ENCODE assay signal across 10 cellular contexts in the genomic region with DNA sequence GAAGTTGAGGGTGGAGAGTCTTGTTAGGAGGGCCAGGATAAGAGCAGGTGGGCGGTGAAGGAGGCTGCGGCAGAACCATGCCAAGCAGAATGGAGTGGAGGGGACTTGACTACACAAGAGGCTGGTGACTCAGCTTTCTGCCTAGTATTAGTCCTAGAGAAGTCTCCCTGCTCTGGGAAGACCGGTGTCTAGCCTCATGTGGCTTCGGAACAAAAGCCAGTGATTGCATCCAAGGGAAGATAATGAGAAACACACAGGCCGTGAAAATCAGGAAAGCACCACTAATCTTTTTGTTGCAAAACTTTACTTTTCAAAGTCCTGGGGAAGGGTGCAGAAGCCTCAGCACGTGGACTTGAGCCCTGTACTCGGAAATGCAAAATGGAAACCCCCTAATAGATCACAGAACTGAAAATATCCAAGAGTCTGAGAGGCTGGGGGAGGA. TPM values are rescaled to one million over a fixed set of nuclear protein-coding genes. Genes with fewer than 3 reads are reported as not detected.
DNase-seq lines count a peak whose midpoint lies in the region; ATAC-seq, FAIRE-seq and TF ChIP-seq lines count a peak whose summit lies in the region.
"Had no signal": no experiment of that assay in that cellular context is flagged by ENCODE, and none has a peak within 500 bp of the region (broad histone marks: within the 10 kb centered on the region; RNA-seq: fewer than 3 reads in every experiment).

No MANE protein-coding gene starts in this region.

- peak overlapping the region; percentile 28 for H3K4me3 ChIP-seq in BE2C (ENCODE audit: low read depth, low read length)
- no peak overlapping the region for H3K4me3 ChIP-seq in H1 (ENCODE audit: extremely low read depth in 1 of 4, insufficient read depth in 2 of 4, low read depth in 3 of 4, low read length in 4 of 4)
- H3K4me3 ChIP-seq in mucosa of descending colon, result no peak overlapping the region
- no peak overlapping the region for H3K4me3 ChIP-seq in coronary artery

- H3K4me1 Mint-ChIP-seq in T-helper 17 cell, result no peaks in the 10 kb centered on the region

- no peak overlapping the region for H2BK12ac ChIP-seq in H1 (ENCODE audit: low read depth, low read length)

- H3K27me3 ChIP-seq in BE2C (no peaks in the 10 kb centered on the region), H1 (replicated peaks in 1 of 4; ENCODE audit: control insufficient read depth in 3 of 4, extremely low read depth in 1 of 4, insufficient read depth in 3 of 4, low read length in 3 of 4) (no peaks in the 10 kb centered on the region)

- H3K14ac ChIP-seq in H1 (ENCODE audit: insufficient read length), result no peak overlapping the region

- H2BK20ac ChIP-seq in H1 (ENCODE audit: low read length), result no peak overlapping the region

- H3K4me3 Mint-ChIP-seq in T-helper 17 cell, result no peak overlapping the region
- H3K4me3 Mint-ChIP-seq: activated CD8-positive, alpha-beta T cell treated with anti-CD3 and anti-CD28 coated beads, Interleukin-2, amount 10 ng/mL, durations not matched to agents 7 days and 5 days had no signal

- no peaks in the 10 kb centered on the region for H3K79me1 ChIP-seq in H1 (ENCODE audit: low read depth, low read length)

- H4K8ac ChIP-seq in H1 (ENCODE audit: extremely low read depth, insufficient read depth, low read length), result no peak overlapping the region; the same call in 1 of the 2 replicates

- H2AFZ ChIP-seq in H1 (ENCODE audit: low read length), result peak overlapping the region; percentile 91

- H3K36me3 ChIP-seq in BE2C (peaks cover 24% of the 10 kb centered on the region), H1 (ENCODE audit: control insufficient read depth in 2 of 4, insufficient read depth in 4 of 4, low read length in 3 of 4) (no peaks in the 10 kb centered on the region), mucosa of descending colon (ENCODE audit: low read depth) (no peaks in the 10 kb centered on the region)

- DNase-seq in BE2C (peak; percentile 53), H1 (ENCODE audit: low read depth in 1 of 2, low spot score in 2 of 2) (no peak), mucosa of descending colon (no peak), T-helper 17 cell (no peak), coronary artery (ENCODE audit: low spot score) (no peak), NCI-H345 treated with DMSO at 0.1 percent for 48 hours (lab: John Stamatoyannopoulos, UW; ENCODE audit: unreplicated experiment) (no peak)
- DNase-seq: activated CD8-positive, alpha-beta T cell treated with anti-CD3 and anti-CD28 coated beads, Interleukin-2, amount 10 ng/mL, durations not matched to agents 7 days and 5 days; caudate nucleus had no signal

- TF ChIP-seq RAD21 in H1 (IDR thresholded peaks at IDR 0.05 in 1 of 2, conservative IDR thresholded peaks at IDR 0.05 in 1 of 2; ENCODE audit: low read depth in 2 of 2, low read length in 2 of 2), result no peak

- no peak overlapping the region for H3K9ac ChIP-seq in H1 (replicated peaks in 1 of 4; ENCODE audit: extremely low read depth in 1 of 4, low read depth in 3 of 4, low read length in 3 of 4)

- no peak overlapping the region for H3K56ac ChIP-seq in H1 (replicated peaks; ENCODE audit: insufficient read length, low read depth, low read length)

- H3K9me3 ChIP-seq in BE2C (no peaks in the 10 kb centered on the region), H1 (ENCODE audit: insufficient read depth in 2 of 2, low read depth in 1 of 2, low read length in 1 of 2) (no peaks in the 10 kb centered on the region), mucosa of descending colon (no peaks in the 10 kb centered on the region), T-helper 17 cell (ENCODE audit: control insufficient read depth, low read length, poor library complexity, severe bottlenecking) (no peaks in the 10 kb centered on the region)

- TF ChIP-seq POLR2A in H1 (IDR thresholded peaks at IDR 0.05; ENCODE audit: control extremely low read depth in 1 of 2, low read depth in 2 of 2, low read length in 2 of 2), result no peak

- H2BK120ac ChIP-seq in H1 (replicated peaks; ENCODE audit: low read depth, low read length), result no peak overlapping the region

- 81% methylated on average over 7 of the region's 7 CpGs; no CpG with 5 or more reads in 1 of the 2 experiments for WGBS in H1 (ENCODE audit: extremely low coverage in 1 of 2, insufficient coverage in 1 of 2, insufficient read length in 1 of 2, insufficient replicate concordance in 2 of 2, low coverage in 1 of 2, low lambda C conversion rate in 2 of 2, missing lambda C conversion rate in 1 of 2), 2 experiments

- POLR2A ChIA-PET in H1 (lab: Charles Lee; ENCODE audit: partially characterized antibody), result no interaction called here

- no peak for TF ChIP-seq CTCF in BE2C (IDR thresholded peaks at IDR 0.05; ENCODE audit: low read depth, low read length)
- no peak for TF ChIP-seq CTCF in H1 (IDR thresholded peaks at IDR 0.05; ENCODE audit: control extremely low read depth in 1 of 3, insufficient read depth in 1 of 3, low read depth in 1 of 3, low read length in 3 of 3)
- no peak for TF ChIP-seq CTCF in mucosa of descending colon (IDR thresholded peaks at IDR 0.05)
- TF ChIP-seq CTCF in coronary artery (IDR thresholded peaks at IDR 0.05), result no peak

- H3K18ac ChIP-seq in H1 (ENCODE audit: extremely low read depth, low read length), result no peak overlapping the region

- no peak for FAIRE-seq in H1 (lab: Jason Lieb, UNC)

- intact Hi-C loops in mucosa of descending colon (cut with DNase I, micrococcal nuclease), result no loop called here

- no peak overlapping the region for H4K5ac ChIP-seq in H1 (ENCODE audit: insufficient read length, low read depth, low read length)

- H3K27ac ChIP-seq in H1 (ENCODE audit: low read depth, low read length), result no peak overlapping the region
- H3K27ac ChIP-seq in coronary artery, result no peak overlapping the region

- no peak overlapping the region for H3K27ac Mint-ChIP-seq in T-helper 17 cell
- H3K27ac Mint-ChIP-seq: activated CD8-positive, alpha-beta T cell treated with anti-CD3 and anti-CD28 coated beads, Interleukin-2, amount 10 ng/mL, durations not matched to agents 7 days and 5 days had no signal

- H3K23me2 ChIP-seq in H1 (ENCODE audit: low read depth, low read length), result no peaks in the 10 kb centered on the region

- H3K4me2 ChIP-seq in H1 (ENCODE audit: insufficient read depth in 1 of 2, low read depth in 2 of 2, low read length in 2 of 2), result no peak overlapping the region

- TF ChIP-seq EP300 in H1 (IDR thresholded peaks at IDR 0.05; ENCODE audit: borderline replicate concordance in 1 of 2, low read depth in 2 of 2, low read length in 2 of 2), result no peak

- H2BK15ac ChIP-seq in H1 (ENCODE audit: low read length), result no peak overlapping the region

- H3K79me2 ChIP-seq in H1 (ENCODE audit: control insufficient read depth in 1 of 2, insufficient read depth in 2 of 2, low read length in 2 of 2), result no peaks in the 10 kb centered on the region

- no peaks in the 10 kb centered on the region for H3K36me3 Mint-ChIP-seq in T-helper 17 cell (ENCODE audit: low read depth)

- no peaks in the 10 kb centered on the region for H4K20me1 ChIP-seq in H1 (replicated peaks in 1 of 2; ENCODE audit: control insufficient read depth in 1 of 2, insufficient read depth in 2 of 2, low read length in 2 of 2)

- no peak overlapping the region for H2BK5ac ChIP-seq in H1 (ENCODE audit: low read depth, low read length)

- no peak overlapping the region for H2AK5ac ChIP-seq in H1 (ENCODE audit: low read depth, low read length)

- peaks cover 26% of the 10 kb centered on the region for H3K27me3 Mint-ChIP-seq in T-helper 17 cell

- ATAC-seq in HG03354 (IDR thresholded peaks at IDR 0.05; ENCODE audit: poor library complexity, severe bottlenecking, unreplicated experiment), result peak; percentile 28
- ATAC-seq in mucosa of descending colon, result peak; percentile 32
- ATAC-seq in T-helper 17 cell, result no peak
- no peak for ATAC-seq in HG03045 (IDR thresholded peaks at IDR 0.05; ENCODE audit: unreplicated experiment)
- ATAC-seq: activated CD8-positive, alpha-beta T cell treated with anti-CD3 and anti-CD28 coated beads, Interleukin-2, amount 10 ng/mL, durations not matched to agents 7 days and 5 days had no signal

- H3K4me1 ChIP-seq in BE2C, result peaks cover 45% of the 10 kb centered on the region
- H3K4me1 ChIP-seq in H1 (replicated peaks in 1 of 4; ENCODE audit: control insufficient read depth in 3 of 4, insufficient read depth in 4 of 4, low read length in 3 of 4), result peaks cover 0 to 3% (median 1%) of the 10 kb centered on the region in 4 experiments; a peak in 1 of 7 replicates
- H3K4me1 ChIP-seq in mucosa of descending colon (ENCODE audit: low read depth), result no peaks in the 10 kb centered on the region

- H4K91ac ChIP-seq in H1 (replicated peaks; ENCODE audit: insufficient read length, low read length), result no peak overlapping the region

- no peak overlapping the region for H3K23ac ChIP-seq in H1 (ENCODE audit: insufficient read length)

- CTCF ChIA-PET in H1 (lab: Charles Lee; ENCODE audit: partially characterized antibody), result no interaction called here

- no peak overlapping the region for H3K4ac ChIP-seq in H1 (replicated peaks; ENCODE audit: insufficient read length, low read depth, low read length)

TF ChIP-seq in H1, 55 proteins besides CTCF, POLR2A, EP300 and RAD21:
- no peak for TF ChIP-seq CBX5 (IDR thresholded peaks at IDR 0.05; ENCODE audit: low read depth, low read length)
- TF ChIP-seq TBP (IDR thresholded peaks at IDR 0.05; ENCODE audit: low read depth, low read length), result no peak
- no peak for TF ChIP-seq SIN3A (conservative IDR thresholded peaks at IDR 0.05 in 1 of 2, IDR thresholded peaks at IDR 0.05 in 1 of 2; ENCODE audit: low read depth in 1 of 2, low read length in 2 of 2)
- no peak for TF ChIP-seq BACH1 (IDR thresholded peaks at IDR 0.05; ENCODE audit: low read length)
- no peak for TF ChIP-seq PHF8 (conservative IDR thresholded peaks at IDR 0.05; ENCODE audit: low read depth, low read length)
- no peak for TF ChIP-seq CHD2 (IDR thresholded peaks at IDR 0.05; ENCODE audit: low read length)
- no peak for TF ChIP-seq RBBP5 (IDR thresholded peaks at IDR 0.05; ENCODE audit: borderline replicate concordance, low read depth, low read length)
- no peak for TF ChIP-seq SAP30 (IDR thresholded peaks at IDR 0.05; ENCODE audit: insufficient read depth, insufficient replicate concordance, low read length)
- TF ChIP-seq KDM5A (IDR thresholded peaks at IDR 0.05; ENCODE audit: low read length), result no peak
TF ChIP-seq in H1: peak in this region for 0.

RNA-seq across cellular contexts. Expression of a gene that starts 31.3 kb away (rescaled TPM):
- 88.3 TPM for polyA plus RNA-seq in BE2C (2012; ENCODE audit: insufficient read depth, insufficient read length, low read depth)
- total RNA-seq in H1 (2021; fragmentation: NEBNext Ultra II Directional; extraction: Animal tissue kit (Norgen Biotek cat#: 25700)), result 1.7 and 2.1 TPM in 2 replicates
- 0.77 and 1.00 TPM in 2 replicates for polyA plus RNA-seq in H1 (2011; rRNA removed)
- 1.00 TPM for polyA plus RNA-seq in H1 (2011; cell fraction: cytosol; rRNA removed)
- 3.8 TPM for polyA plus RNA-seq in H1 (2011; cell fraction: nucleus; rRNA removed)
- 0.52 to 1.1 TPM (median 0.92 TPM) in 4 replicates for polyA plus RNA-seq in H1 (2012, experiment 1 of 2)
- 0.13 TPM for polyA plus RNA-seq in H1 (2012, experiment 2 of 2)
- polyA plus RNA-seq in H1 (2013, experiment 1 of 2), result 0.71 TPM
- 0.92 TPM for polyA plus RNA-seq in H1 (2013, experiment 2 of 2)
- 6.2 and 8.6 TPM in 2 replicates for polyA minus RNA-seq in H1 (2011; rRNA and poly(A)+ RNA removed)
- 0.59 TPM for polyA minus RNA-seq in H1 (2011; cell fraction: cytosol; rRNA and poly(A)+ RNA removed)
- polyA minus RNA-seq in H1 (2011; cell fraction: nucleus; rRNA and poly(A)+ RNA removed), result 3.4 TPM
- total RNA-seq in mucosa of descending colon, result 100 to 1,000 TPM in 1 of 3 donors, 10 to 100 TPM in 2; 13.3 to 203 (median 28.0) TPM
- total RNA-seq in T-helper 17 cell, result under 1 TPM; 0.22 to 0.26 TPM

Comparison
In these comparisons a context has a peak if more than half of its experiments do, and no peak if none do; other contexts are left out.
1. ATAC-seq: peak in HG03354 (single experiment) and mucosa of descending colon (single experiment); none in T-helper 17 cell (single experiment) and HG03045 (single experiment).